17 cellular contexts compared by ENCODE assay signal in the genomic region with DNA sequence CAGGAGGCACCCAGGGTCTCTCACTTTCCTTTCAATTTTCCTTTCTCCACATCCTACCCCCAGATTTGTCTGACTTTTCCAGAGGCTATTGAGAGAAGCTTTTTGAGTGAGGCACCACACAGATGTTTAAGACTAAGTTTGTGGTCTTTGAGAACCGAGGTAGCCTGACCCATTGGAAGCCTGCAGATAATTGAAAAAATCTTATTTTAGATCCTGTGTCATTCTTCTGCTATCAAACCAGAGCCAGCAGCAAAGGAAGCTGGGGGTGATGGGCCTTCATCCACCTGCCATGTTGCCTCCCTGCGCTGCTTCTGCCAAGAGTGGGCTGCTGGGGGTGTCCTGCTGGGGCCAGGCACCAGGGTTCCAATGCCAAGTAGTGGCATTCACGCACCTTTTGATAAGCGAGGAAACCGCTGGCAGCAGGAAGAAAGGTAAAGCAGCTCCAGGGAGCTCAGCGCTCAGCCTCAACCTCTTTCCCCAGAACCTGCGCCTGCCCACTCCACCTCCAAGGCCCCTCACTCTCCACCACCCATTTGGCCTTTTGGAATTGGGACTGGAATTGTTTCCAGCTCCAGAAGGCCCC. TPM values are rescaled to one million over a fixed set of nuclear protein-coding genes. Genes with fewer than 3 reads are reported as not detected.
DNase-seq lines count a peak whose midpoint lies in the region; ATAC-seq and TF ChIP-seq lines count a peak whose summit lies in the region.
"Had no signal": no experiment of that assay in that cellular context is flagged by ENCODE, and none has a peak within 500 bp of the region (broad histone marks: within the 10 kb centered on the region; RNA-seq: fewer than 3 reads in every experiment).

No MANE protein-coding gene starts in this region.

- ATAC-seq in right cardiac atrium = no peak
- no peak for ATAC-seq in psoas muscle
- ATAC-seq in left lobe of liver = no peak
- no peak for ATAC-seq in stimulated activated naive B cell treated with anti-CD40 and anti-IgM and Interleukin-4, amounts not matched to agents 10 μg/mL and 1 μg/mL and 100 μg/mL, for 72 hours (replicated peaks)
- ATAC-seq in naive thymus-derived CD4-positive, alpha-beta T cell = no peak

- H3K4me3 ChIP-seq in right atrium auricular region (no peak overlapping the region), right cardiac atrium (ENCODE audit: low read length) (no peak overlapping the region), psoas muscle (no peak overlapping the region), vagina (no peak overlapping the region)
- H3K4me3 ChIP-seq in naive thymus-derived CD4-positive, alpha-beta T cell (ENCODE audit: low read length) = no peak overlapping the region

- peaks cover 0 to 77% of the 10 kb centered on the region in 2 donors for H3K4me1 ChIP-seq in right atrium auricular region
- H3K4me1 ChIP-seq in right cardiac atrium (ENCODE audit: control insufficient read depth, insufficient read depth, low read length) = peaks cover 41% of the 10 kb centered on the region
- H3K4me1 ChIP-seq in psoas muscle = peaks cover 89% of the 10 kb centered on the region
- peaks cover 77% of the 10 kb centered on the region for H3K4me1 ChIP-seq in vagina
- H3K4me1 ChIP-seq in naive thymus-derived CD4-positive, alpha-beta T cell (ENCODE audit: control insufficient read depth in 2 of 2, insufficient read depth in 2 of 2, low read length in 2 of 2) = no peaks in the 10 kb centered on the region

- no peak overlapping the region for H3K27ac Mint-ChIP-seq in stimulated activated naive B cell treated with anti-CD40 and anti-IgM and Interleukin-4, amounts not matched to agents 10 μg/mL and 1 μg/mL and 100 μg/mL, for 72 hours
- peak overlapping the region in 2 of 9 donors; percentile 36 to 48 for H3K27ac Mint-ChIP-seq in naive thymus-derived CD4-positive, alpha-beta T cell
- H3K27ac Mint-ChIP-seq: activated naive CD8-positive, alpha-beta T cell treated with anti-CD3 and anti-CD28 coated beads for 36 hours had no signal

- TF ChIP-seq POLR2A in vagina (IDR thresholded peaks at IDR 0.05) = no peak

- H3K4me1 Mint-ChIP-seq in stimulated activated naive B cell treated with anti-CD40 and anti-IgM and Interleukin-4, amounts not matched to agents 10 μg/mL and 1 μg/mL and 100 μg/mL, for 72 hours = peaks cover 21 to 30% of the 10 kb centered on the region in 2 donors
- H3K4me1 Mint-ChIP-seq in naive thymus-derived CD4-positive, alpha-beta T cell = peaks cover 6 to 25% (median 12%) of the 10 kb centered on the region in 7 donors

- TF ChIP-seq CTCF in right atrium auricular region (IDR thresholded peaks at IDR 0.05) (no peak), psoas muscle (IDR thresholded peaks at IDR 0.05) (no peak), vagina (IDR thresholded peaks at IDR 0.05) (no peak)

- no peaks in the 10 kb centered on the region for H3K27me3 Mint-ChIP-seq in stimulated activated naive B cell treated with anti-CD40 and anti-IgM and Interleukin-4, amounts not matched to agents 10 μg/mL and 1 μg/mL and 100 μg/mL, for 72 hours
- H3K27me3 Mint-ChIP-seq in naive thymus-derived CD4-positive, alpha-beta T cell = no peaks in the 10 kb centered on the region
- H3K27me3 Mint-ChIP-seq: activated naive CD8-positive, alpha-beta T cell treated with anti-CD3 and anti-CD28 coated beads for 36 hours had no signal

- H3K36me3 Mint-ChIP-seq in stimulated activated naive B cell treated with anti-CD40 and anti-IgM and Interleukin-4, amounts not matched to agents 10 μg/mL and 1 μg/mL and 100 μg/mL, for 72 hours = peaks cover 2 to 17% of the 10 kb centered on the region in 2 donors
- H3K36me3 Mint-ChIP-seq in naive thymus-derived CD4-positive, alpha-beta T cell = peaks cover 0 to 22% (median 0%) of the 10 kb centered on the region in 5 donors
- H3K36me3 Mint-ChIP-seq: activated naive CD8-positive, alpha-beta T cell treated with anti-CD3 and anti-CD28 coated beads for 36 hours had no signal

- H3K9me3 ChIP-seq in right atrium auricular region (no peaks in the 10 kb centered on the region), right cardiac atrium (ENCODE audit: control insufficient read depth, low read length) (no peaks in the 10 kb centered on the region), psoas muscle (no peaks in the 10 kb centered on the region), vagina (no peaks in the 10 kb centered on the region)
- no peaks in the 10 kb centered on the region for H3K9me3 ChIP-seq in naive thymus-derived CD4-positive, alpha-beta T cell (ENCODE audit: control insufficient read depth in 2 of 3, low read length in 3 of 3)

- DNase-seq in right atrium auricular region (ENCODE audit: low spot score) (no peak), cardiac septum (ENCODE audit: low spot score) (no peak), right cardiac atrium (no peak), psoas muscle (peak in 1 of 2 donors; percentile 39), vagina (ENCODE audit: extremely low spot score in 2 of 2) (no peak), left lobe of liver (ENCODE audit: low spot score) (no peak)
- no peak for DNase-seq in stimulated activated naive B cell treated with anti-CD40 and anti-IgM and Interleukin-4, amounts not matched to agents 10 μg/mL and 1 μg/mL and 100 μg/mL, for 72 hours
- no peak for DNase-seq in naive thymus-derived CD4-positive, alpha-beta T cell
- DNase-seq: ACHN; activated CD8-positive, alpha-beta memory T cell treated with anti-CD3 and anti-CD28 coated beads, Interleukin-2, amount 50 U/mL, for 48 hours; activated naive CD8-positive, alpha-beta T cell treated with anti-CD3 and anti-CD28 coated beads for 36 hours; COR-L47; HCEC 1CT; Kasumi-1; NCI-H1694; NCI-H524; stimulated activated naive CD4-positive, alpha-beta T cell treated with Interleukin-2 at 50 U/mL for 16 hours had no signal

- intact Hi-C loops in cardiac septum (cut with DNase I) = loop anchor here (5.0 kb wide), 1 partner anchor 51 kb away; no protein-coding TSS in a partner anchor
- intact Hi-C loops in right cardiac atrium (cut with DNase I) = loop anchor here in 1 of 4 donors (5.0 kb wide), 1 partner anchor 36 kb away; no protein-coding TSS in a partner anchor
- intact Hi-C loops in psoas muscle (cut with DNase I) = no loop called here
- intact Hi-C loops in vagina (cut with DNase I) = no loop called here
- intact Hi-C loops in naive thymus-derived CD4-positive, alpha-beta T cell (cut with micrococcal nuclease) = no loop called here

- 76% methylated on average over 7 of the region's 7 CpGs for WGBS in right cardiac atrium
- WGBS in psoas muscle, 3 donors = 72 to 79% (median 77%) methylated on average over 7 of the region's 7 CpGs

- CTCF ChIA-PET in naive thymus-derived CD4-positive, alpha-beta T cell (lab: Charles Lee) = no interaction called here

- H3K27me3 ChIP-seq in right atrium auricular region (no peaks in the 10 kb centered on the region), right cardiac atrium (ENCODE audit: control insufficient read depth, insufficient read depth) (no peaks in the 10 kb centered on the region), psoas muscle (ENCODE audit: insufficient read depth in 3 of 3, low read length in 2 of 3) (no peaks in the 10 kb centered on the region), vagina (no peaks in the 10 kb centered on the region)
- no peaks in the 10 kb centered on the region for H3K27me3 ChIP-seq in naive thymus-derived CD4-positive, alpha-beta T cell (ENCODE audit: control insufficient read depth in 2 of 2, insufficient read depth in 2 of 2, low read length in 2 of 2)

- POLR2A ChIA-PET in naive thymus-derived CD4-positive, alpha-beta T cell (lab: Charles Lee) = interaction anchor here (0.9 kb wide), 1 partner anchor 21 kb away, joined by 3 read pairs; no protein-coding TSS in a partner anchor

- no peaks in the 10 kb centered on the region for H3K36me3 ChIP-seq in right atrium auricular region
- H3K36me3 ChIP-seq in psoas muscle (ENCODE audit: insufficient read depth in 1 of 2, low read depth in 1 of 2) = peaks cover 0 to 8% of the 10 kb centered on the region in 2 donors
- H3K36me3 ChIP-seq in vagina = no peaks in the 10 kb centered on the region
- peaks cover 0 to 8% (median 0%) of the 10 kb centered on the region in 3 experiments for H3K36me3 ChIP-seq in naive thymus-derived CD4-positive, alpha-beta T cell (ENCODE audit: control insufficient read depth in 2 of 3, insufficient read depth in 3 of 3, low read length in 3 of 3)

- H3K4me3 Mint-ChIP-seq in stimulated activated naive B cell treated with anti-CD40 and anti-IgM and Interleukin-4, amounts not matched to agents 10 μg/mL and 1 μg/mL and 100 μg/mL, for 72 hours = no peak overlapping the region
- no peak overlapping the region for H3K4me3 Mint-ChIP-seq in naive thymus-derived CD4-positive, alpha-beta T cell
- H3K4me3 Mint-ChIP-seq: activated naive CD8-positive, alpha-beta T cell treated with anti-CD3 and anti-CD28 coated beads for 36 hours had no signal

- H3K27ac ChIP-seq in right atrium auricular region (peak overlapping the region; percentile 64 to 76), right cardiac atrium (ENCODE audit: low read length) (peak overlapping the region; percentile 65), psoas muscle (peak overlapping the region; percentile 54), vagina (peak overlapping the region; percentile 82)
- no peak overlapping the region for H3K27ac ChIP-seq in naive thymus-derived CD4-positive, alpha-beta T cell (ENCODE audit: low read depth, low read length)

- no peaks in the 10 kb centered on the region for H3K9me3 Mint-ChIP-seq in stimulated activated naive B cell treated with anti-CD40 and anti-IgM and Interleukin-4, amounts not matched to agents 10 μg/mL and 1 μg/mL and 100 μg/mL, for 72 hours
- H3K9me3 Mint-ChIP-seq in naive thymus-derived CD4-positive, alpha-beta T cell = no peaks in the 10 kb centered on the region
- H3K9me3 Mint-ChIP-seq: activated naive CD8-positive, alpha-beta T cell treated with anti-CD3 and anti-CD28 coated beads for 36 hours had no signal

RNA-seq across cellular contexts. Expression of a gene that starts 55.6 kb away (rescaled TPM):
- total RNA-seq in right atrium auricular region (100 to 1,000 TPM; 102 to 145 TPM), cardiac septum (554 TPM), right cardiac atrium (100 to 1,000 TPM; 295 to 331 (median 321) TPM), psoas muscle (100 to 1,000 TPM; 228 to 322 (median 258) TPM), vagina (202 TPM), left lobe of liver (93.3 TPM)
- polyA plus RNA-seq in right cardiac atrium (228 TPM), psoas muscle (100 to 1,000 TPM; 142 to 270 (median 184) TPM)
- total RNA-seq in naive thymus-derived CD4-positive, alpha-beta T cell = 100 to 1,000 TPM; 191 to 259 (median 199) TPM
- polyA plus RNA-seq in naive thymus-derived CD4-positive, alpha-beta T cell = 10 to 100 TPM; 18.6 to 30.0 TPM
